Comparison of ENCODE assay signal across 8 cellular contexts in the genomic region with DNA sequence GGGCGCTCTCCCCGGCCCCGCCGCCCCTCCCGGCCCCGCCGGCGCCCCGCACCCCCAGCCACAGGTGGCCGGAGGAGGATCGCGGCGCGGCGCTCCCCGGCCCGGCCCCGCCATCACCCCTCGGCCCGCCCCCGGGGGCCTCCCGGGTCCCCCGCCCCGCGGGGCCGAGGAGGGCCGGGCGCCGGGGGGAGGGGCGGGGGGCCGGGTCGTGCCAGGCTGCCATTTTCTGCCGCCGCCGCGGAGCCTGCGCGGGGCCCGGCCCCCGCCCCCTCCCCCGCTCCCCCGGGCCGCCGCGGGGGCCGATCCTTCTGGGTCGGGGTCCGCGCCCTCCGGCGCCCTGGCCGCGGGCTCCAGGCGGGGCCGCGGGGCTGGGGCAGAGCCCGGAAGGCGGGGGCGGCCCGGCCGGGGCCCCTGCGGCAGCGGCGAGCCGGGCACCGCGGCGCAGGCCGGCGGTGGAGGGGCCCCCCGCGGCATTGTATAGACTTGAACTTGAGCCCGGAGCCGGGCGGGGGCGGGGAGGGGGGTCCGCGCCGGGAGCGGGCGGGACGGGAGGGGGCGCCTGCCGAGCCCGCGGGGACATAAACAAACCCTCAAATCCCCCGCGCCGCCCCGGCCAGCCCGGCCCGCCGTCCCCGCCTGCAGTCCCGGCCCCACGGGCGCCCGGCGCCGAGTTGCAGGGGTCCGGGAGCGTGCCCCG. TPM values are rescaled to one million over a fixed set of nuclear protein-coding genes. Genes with fewer than 3 reads are reported as not detected.
A peak's percentile ranks its signal among the peaks of the same experiment; 100 is the strongest.
DNase-seq lines count a peak whose midpoint lies in the region; ATAC-seq, FAIRE-seq and TF ChIP-seq lines count a peak whose summit lies in the region.

No MANE protein-coding gene starts in this region.

- peaks cover 25% of the 10 kb centered on the region for H3K4me1 ChIP-seq in DND-41 (ENCODE audit: insufficient read depth, low read length)
- H3K4me1 ChIP-seq in urinary bladder (ENCODE audit: insufficient read depth), result no peaks in the 10 kb centered on the region

- H3K4me3 ChIP-seq in DND-41 (ENCODE audit: low read depth in 1 of 2, low read length in 2 of 2) (peak overlapping the region in 1 of 2 experiments; percentile 75; a peak in 2 of 4 replicates), kidney epithelial cell (ENCODE audit: low read depth, low read length) (peak overlapping the region; percentile 58), urinary bladder (ENCODE audit: low read depth, low read length) (peak overlapping the region; percentile 97)

- no peaks in the 10 kb centered on the region for H3K9me3 Mint-ChIP-seq in activated naive CD8-positive, alpha-beta T cell treated with anti-CD3 and anti-CD28 coated beads for 36 hours

- peaks cover 9% of the 10 kb centered on the region for H3K36me3 Mint-ChIP-seq in activated naive CD8-positive, alpha-beta T cell treated with anti-CD3 and anti-CD28 coated beads for 36 hours

- H3K27ac Mint-ChIP-seq in activated naive CD8-positive, alpha-beta T cell treated with anti-CD3 and anti-CD28 coated beads for 36 hours, result no peak overlapping the region

- no peak for FAIRE-seq in GM19239 (lab: Jason Lieb, UNC)

- no peak overlapping the region for H3K27ac ChIP-seq in DND-41 (ENCODE audit: low read length)
- H3K27ac ChIP-seq in urinary bladder (ENCODE audit: low read depth), result no peak overlapping the region

- H3K27me3 Mint-ChIP-seq in activated naive CD8-positive, alpha-beta T cell treated with anti-CD3 and anti-CD28 coated beads for 36 hours, result no peaks in the 10 kb centered on the region

- no peak overlapping the region for H3K4me3 Mint-ChIP-seq in activated naive CD8-positive, alpha-beta T cell treated with anti-CD3 and anti-CD28 coated beads for 36 hours

- peak overlapping the region; percentile 63; the same call in 1 of the 2 replicates for H3K4me2 ChIP-seq in DND-41 (ENCODE audit: insufficient read depth, low read length)

- no peak for TF ChIP-seq CTCF in DND-41 (IDR thresholded peaks at IDR 0.05; ENCODE audit: borderline replicate concordance, extremely low read depth, low read length, poor library complexity, severe bottlenecking)
- TF ChIP-seq CTCF in kidney epithelial cell (IDR thresholded peaks at IDR 0.05; ENCODE audit: insufficient read depth, low read length, poor library complexity, severe bottlenecking), result no peak

- ATAC-seq in DND-41 (ENCODE audit: insufficient read depth, low read depth), result peak; percentile 16; the same call in 1 of the 3 replicates
- peak; percentile 24 for ATAC-seq in HG03442 (IDR thresholded peaks at IDR 0.05; ENCODE audit: unreplicated experiment)

- no peak overlapping the region; the same call in 1 of the 2 replicates for H2AFZ ChIP-seq in DND-41 (ENCODE audit: low read depth, low read length)

- H3K36me3 ChIP-seq in DND-41 (ENCODE audit: insufficient read depth, low read length), result no peaks in the 10 kb centered on the region
- H3K36me3 ChIP-seq in kidney epithelial cell (ENCODE audit: control insufficient read depth, insufficient read depth, low read length), result no peaks in the 10 kb centered on the region
- no peaks in the 10 kb centered on the region for H3K36me3 ChIP-seq in urinary bladder (ENCODE audit: insufficient read depth)

- peaks cover 48% of the 10 kb centered on the region for H3K4me1 Mint-ChIP-seq in activated naive CD8-positive, alpha-beta T cell treated with anti-CD3 and anti-CD28 coated beads for 36 hours

- 2% methylated on average over 99 of the region's 103 CpGs for WGBS in urinary bladder

- H4K20me1 ChIP-seq in DND-41 (ENCODE audit: insufficient read depth, low read length), result peaks cover 38% of the 10 kb centered on the region

- peak; percentile 42 for DNase-seq in DND-41
- peak; percentile 75 for DNase-seq in GM19239 (ENCODE audit: insufficient read length, low spot score)
- peak; percentile 48 for DNase-seq in activated naive CD8-positive, alpha-beta T cell treated with anti-CD3 and anti-CD28 coated beads for 36 hours
- no peak for DNase-seq in kidney epithelial cell (ENCODE audit: low read depth)
- no peak for DNase-seq in DMS79 treated with DMSO at 0.1 percent for 48 hours (lab: John Stamatoyannopoulos, UW)
- DNase-seq in Kasumi-1 (lab: John Stamatoyannopoulos, UW), result no peak

- H3K9ac ChIP-seq in DND-41 (ENCODE audit: low read depth, low read length), result peak overlapping the region; percentile 50

- H3K27me3 ChIP-seq in DND-41 (ENCODE audit: insufficient read depth, low read length, poor library complexity) (no peaks in the 10 kb centered on the region), kidney epithelial cell (ENCODE audit: control insufficient read depth, insufficient read depth, low read length) (no peaks in the 10 kb centered on the region)

- no peaks in the 10 kb centered on the region for H3K9me3 ChIP-seq in DND-41 (ENCODE audit: insufficient read depth, low read length, severe bottlenecking)

- peaks cover 41% of the 10 kb centered on the region for H3K79me2 ChIP-seq in DND-41 (ENCODE audit: insufficient read depth, low read length)

RNA-seq across cellular contexts. Expression of gene DNMT3A, which starts 0.5 kb away (rescaled TPM):
- total RNA-seq in activated naive CD8-positive, alpha-beta T cell treated with anti-CD3 and anti-CD28 coated beads for 36 hours, result 10 to 100 TPM; 90.7 to 92.2 TPM
- total RNA-seq in kidney epithelial cell (19.7 and 25.3 TPM in 2 replicates), urinary bladder (34.1 TPM)
- 11.4 TPM for polyA plus RNA-seq in urinary bladder

Comparison
In these comparisons a context has a peak if more than half of its experiments do, and no peak if none do; other contexts are left out.
1. DNase-seq: peak in DND-41 (single experiment), GM19239 (single experiment) and activated naive CD8-positive, alpha-beta T cell treated with anti-CD3 and anti-CD28 coated beads for 36 hours (single experiment); none in kidney epithelial cell (single experiment), DMS79 treated with DMSO at 0.1 percent for 48 hours (single experiment) and Kasumi-1 (0 of 2).